In the genomic region with DNA sequence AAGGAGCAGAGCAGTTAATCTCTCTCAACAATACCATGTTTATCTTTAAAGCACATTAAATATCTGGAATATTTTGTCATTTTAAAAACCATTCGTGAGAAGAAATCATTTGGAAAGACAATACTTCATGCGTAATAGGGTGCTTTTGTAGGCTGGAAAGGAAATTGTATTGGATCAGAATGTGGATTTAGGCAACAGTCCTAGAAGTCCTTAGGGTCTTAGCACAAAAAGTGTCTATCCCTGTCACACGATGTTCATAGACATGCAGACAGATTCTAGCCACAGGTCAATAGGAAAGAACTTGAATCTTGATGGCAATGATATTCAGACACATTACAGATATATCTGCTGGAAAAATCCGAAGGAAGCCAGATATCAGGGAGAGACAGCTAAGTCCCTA, we compare ENCODE assay signal across 14 cellular contexts.
"Had no signal": no experiment of that assay in that cellular context is flagged by ENCODE, and none has a peak within 500 bp of the region (broad histone marks: within the 10 kb centered on the region; RNA-seq: fewer than 3 reads in every experiment).

No MANE protein-coding gene starts in this region.

- H3K27ac ChIP-seq: gastroesophageal sphincter, hepatocyte, testis, upper lobe of left lung had no signal

- H3K4me2 ChIP-seq: hepatocyte, smooth muscle cell had no signal

- H3K79me2 ChIP-seq: hepatocyte had no signal

- H3K27me3 ChIP-seq: gastroesophageal sphincter, hepatocyte, testis, upper lobe of left lung had no signal

- H3K9me3 ChIP-seq: gastroesophageal sphincter, testis, upper lobe of left lung had no signal

- H3K4me3 ChIP-seq: gastroesophageal sphincter, hepatocyte, smooth muscle cell, testis, upper lobe of left lung had no signal

- H3K4me1 ChIP-seq: testis had no signal

- ATAC-seq: activated T-cell treated with anti-CD3 and anti-CD28 coated beads, Interleukin-2, amount 50 U/mL, for 4 hours; gastroesophageal sphincter; natural killer cell treated with Interleukin-12 subunit alpha and Interleukin-12 subunit beta and Interleukin-15 and Interleukin-18, amount 100 ng/mL, for 72 hours; WTC11 had no signal

- H2AFZ ChIP-seq: hepatocyte had no signal

- H3K36me3 ChIP-seq: gastroesophageal sphincter, upper lobe of left lung had no signal

- DNase-seq: activated CD4-positive, alpha-beta memory T cell treated with anti-CD3 and anti-CD28 coated beads, Interleukin-2, amount 10 ng/mL, durations not matched to agents 7 days and 5 days; activated CD4-positive, alpha-beta T cell treated with anti-CD3 and anti-CD28 coated beads for 4 hours; activated effector memory CD4-positive, alpha-beta T cell treated with Interleukin-2 at 50 U/mL for 16 hours; activated naive CD4-positive, alpha-beta T cell treated with anti-CD3 and anti-CD28 coated beads, Interleukin-2, amount 50 U/mL, for 16 hours; activated T-cell treated with anti-CD3 and anti-CD28 coated beads, Interleukin-2, amount 50 U/mL, for 4 hours; effector CD4-positive, alpha-beta T cell; right cardiac atrium; testis; upper lobe of left lung had no signal
